Comparison of ENCODE assay signal across 14 cellular contexts in the genomic region with DNA sequence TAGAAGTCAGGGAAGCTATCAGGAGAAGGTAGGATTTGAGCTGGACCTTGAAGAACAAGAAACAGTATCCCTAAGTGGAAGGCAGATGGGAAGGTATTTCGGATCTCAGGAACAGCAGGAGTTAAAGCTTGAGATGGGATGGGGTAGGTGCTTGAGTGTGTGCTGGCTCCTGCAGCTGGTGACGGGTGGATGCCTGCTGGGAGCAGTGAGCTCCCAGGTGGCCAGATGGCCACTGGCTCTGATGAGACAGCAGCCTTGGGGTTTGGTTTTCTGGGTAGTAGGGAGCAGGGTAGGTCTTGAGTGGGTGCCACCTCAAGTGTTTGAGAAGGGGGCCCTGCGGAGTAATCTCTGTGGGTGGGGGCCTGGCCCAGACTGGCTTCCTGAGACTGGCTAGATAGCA. TPM values are rescaled to one million over a fixed set of nuclear protein-coding genes. Genes with fewer than 3 reads are reported as not detected.
DNase-seq lines count a peak whose midpoint lies in the region; ATAC-seq and TF ChIP-seq lines count a peak whose summit lies in the region.
"Had no signal": no experiment of that assay in that cellular context is flagged by ENCODE, and none has a peak within 500 bp of the region (broad histone marks: within the 10 kb centered on the region; RNA-seq: fewer than 3 reads in every experiment).

No MANE protein-coding gene starts in this region.

- H3K4me3 Mint-ChIP-seq in brain = peak overlapping the region in 2 of 5 experiments; percentile 3 to 7
- H3K4me3 Mint-ChIP-seq: activated CD4-positive, alpha-beta T cell treated with anti-CD3 and anti-CD28 coated beads, Interleukin-2, amount 10 ng/mL, durations not matched to agents 24 days and 14 days; activated T-cell treated with anti-CD3 and anti-CD28 coated beads, Interleukin-2, amount 50 U/mL, for 72 hours had no signal

- no peaks in the 10 kb centered on the region for H3K27me3 ChIP-seq in tibial nerve

- H3K4me1 ChIP-seq in tibial nerve = peaks cover 0 to 58% (median 33%) of the 10 kb centered on the region in 4 donors

- H3K4me1 Mint-ChIP-seq in brain = peaks cover 74% of the 10 kb centered on the region

- no peaks in the 10 kb centered on the region for H3K9me3 Mint-ChIP-seq in brain
- H3K9me3 Mint-ChIP-seq: activated CD4-positive, alpha-beta T cell treated with anti-CD3 and anti-CD28 coated beads, Interleukin-2, amount 10 ng/mL, durations not matched to agents 24 days and 14 days; activated T-cell treated with anti-CD3 and anti-CD28 coated beads, Interleukin-2, amount 50 U/mL, for 72 hours had no signal

- no peak for TF ChIP-seq POLR2A in tibial nerve (IDR thresholded peaks at IDR 0.05)

- DNase-seq in NCI-H2171 treated with DMSO at 0.1 percent for 48 hours (lab: John Stamatoyannopoulos, UW) (peak; percentile 89), NCI-H2171 (lab: John Stamatoyannopoulos, UW) (no peak), mesenteric fat pad (ENCODE audit: low spot score) (peak; percentile 55), tibial nerve (ENCODE audit: low spot score in 2 of 2) (no peak), GF-D8 (lab: John Stamatoyannopoulos, UW) (no peak), GOT3 (lab: John Stamatoyannopoulos, UW) (no peak)
- DNase-seq: activated CD4-positive, alpha-beta T cell treated with anti-CD3 and anti-CD28 coated beads, Interleukin-2, amount 10 ng/mL, durations not matched to agents 24 days and 14 days; activated T-cell treated with anti-CD3 and anti-CD28 coated beads, Interleukin-2, amount 50 U/mL, for 72 hours; DMS153; NCI-H1930; SW 1271 had no signal

- H3K27ac Mint-ChIP-seq in brain = peak overlapping the region in 4 of 5 experiments; percentile 26 to 95 (median 90)
- H3K27ac Mint-ChIP-seq: activated CD4-positive, alpha-beta T cell treated with anti-CD3 and anti-CD28 coated beads, Interleukin-2, amount 10 ng/mL, durations not matched to agents 24 days and 14 days; activated T-cell treated with anti-CD3 and anti-CD28 coated beads, Interleukin-2, amount 50 U/mL, for 72 hours had no signal

- H3K36me3 Mint-ChIP-seq in brain = peaks cover 24% of the 10 kb centered on the region

- no peak for ATAC-seq in HG03442 (IDR thresholded peaks at IDR 0.05; ENCODE audit: unreplicated experiment)
- ATAC-seq: activated T-cell treated with anti-CD3 and anti-CD28 coated beads, Interleukin-2, amount 50 U/mL, for 72 hours had no signal

- H3K9me3 ChIP-seq in tibial nerve = no peaks in the 10 kb centered on the region
- H3K9me3 ChIP-seq: A549 had no signal

- no peak overlapping the region for H3K4me3 ChIP-seq in tibial nerve
- H3K4me3 ChIP-seq: A549 had no signal

- peaks cover 5% of the 10 kb centered on the region for H3K27me3 Mint-ChIP-seq in brain

- no peak for TF ChIP-seq EP300 in tibial nerve (IDR thresholded peaks at IDR 0.05)

- 76 to 80% methylated on average over 3 of the region's 3 CpGs for WGBS in tibial nerve, 2 donors

- H3K36me3 ChIP-seq in tibial nerve = no peaks in the 10 kb centered on the region

- peak overlapping the region in 3 of 4 donors; percentile 8 to 79 (median 50) for H3K27ac ChIP-seq in tibial nerve

- no peak for TF ChIP-seq CTCF in brain (conservative IDR thresholded peaks at IDR 0.05)
- TF ChIP-seq CTCF in tibial nerve (IDR thresholded peaks at IDR 0.05) = no peak

RNA-seq across cellular contexts. Expression of a gene that starts 10.3 kb away (rescaled TPM):
- 68.5 TPM for polyA plus RNA-seq in brain (ENCODE audit: insufficient read depth, low read depth, low replicate concordance)
- 45.1 TPM for total RNA-seq in mesenteric fat pad
- total RNA-seq in tibial nerve = 100 to 1,000 TPM in 3 of 4 donors, 10 to 100 TPM in 1; 92.7 to 141 (median 119) TPM

Comparison
In these comparisons a context has a peak if more than half of its experiments do, and no peak if none do; other contexts are left out.
1. DNase-seq: peak in NCI-H2171 treated with DMSO at 0.1 percent for 48 hours (single experiment) and mesenteric fat pad (single experiment); none in NCI-H2171 (single experiment), tibial nerve (0 of 2), GF-D8 (single experiment) and GOT3 (single experiment).